In genomic region chr1:186240436-186240835, GRCh38 we compare ENCODE assay signal across 33 cellular contexts. TPM values are rescaled to one million over a fixed set of nuclear protein-coding genes. Genes with fewer than 3 reads are reported as not detected.
"Had no signal": no experiment of that assay in that cellular context is flagged by ENCODE, and none has a peak within 500 bp of the region (broad histone marks: within the 10 kb centered on the region; RNA-seq: fewer than 3 reads in every experiment).

No MANE protein-coding gene starts in this region.

- H3K36me3 ChIP-seq: brain microvascular endothelial cell, esophagus squamous epithelium, WERI-Rb-1 had no signal

- H3K4me3 ChIP-seq: esophagus squamous epithelium had no signal

- H3K27ac ChIP-seq: brain microvascular endothelial cell, epithelial cell of prostate, esophagus squamous epithelium, WERI-Rb-1 had no signal

- H3K27me3 ChIP-seq: brain microvascular endothelial cell, esophagus squamous epithelium had no signal

- H3K9me3 Mint-ChIP-seq: activated B cell treated with CpG ODN at 0.5 μM for 24 hours; activated CD4-positive, alpha-beta memory T cell treated with anti-CD3 and anti-CD28 coated beads for 36 hours; activated CD4-positive, alpha-beta T cell treated with anti-CD3 and anti-CD28 coated beads, Interleukin-2, amount 10 ng/mL, durations not matched to agents 24 days and 14 days; activated T-cell treated with anti-CD3 and anti-CD28 coated beads, Interleukin-2, amount 50 U/mL, for 24 hours; effector memory CD8-positive, alpha-beta T cell; T-helper 2 cell treated with Interferon-gamma antibody and Interleukin-4, amounts not matched to agents 5 μg/mL and 100 μg/mL, for 36 hours had no signal

- H3K4me3 Mint-ChIP-seq: activated B cell treated with CpG ODN at 0.5 μM for 24 hours; activated CD4-positive, alpha-beta memory T cell treated with anti-CD3 and anti-CD28 coated beads for 36 hours; activated CD4-positive, alpha-beta T cell treated with anti-CD3 and anti-CD28 coated beads, Interleukin-2, amount 10 ng/mL, durations not matched to agents 24 days and 14 days; activated CD8-positive, alpha-beta memory T cell treated with anti-CD3 and anti-CD28 coated beads, Interleukin-2, amount 10 ng/mL, durations not matched to agents 7 days and 5 days; activated CD8-positive, alpha-beta T cell treated with anti-CD3 and anti-CD28 coated beads, Interleukin-2, amount 10 ng/mL, durations not matched to agents 7 days and 5 days; activated naive CD8-positive, alpha-beta T cell; activated T-cell treated with anti-CD3 and anti-CD28 coated beads, Interleukin-2, amount 50 U/mL, for 24 hours; activated T-cell treated with anti-CD3 and anti-CD28 coated beads, Interleukin-2, amount 50 U/mL, for 72 hours; effector memory CD8-positive, alpha-beta T cell; T-helper 17 cell; T-helper 2 cell treated with Interferon-gamma antibody and Interleukin-4, amounts not matched to agents 5 μg/mL and 100 μg/mL, for 36 hours had no signal

- H3K36me3 Mint-ChIP-seq: activated CD4-positive, alpha-beta memory T cell treated with anti-CD3 and anti-CD28 coated beads for 36 hours; activated CD8-positive, alpha-beta memory T cell treated with anti-CD3 and anti-CD28 coated beads, Interleukin-2, amount 10 ng/mL, durations not matched to agents 7 days and 5 days; activated naive CD8-positive, alpha-beta T cell had no signal

- H3K27ac Mint-ChIP-seq: activated B cell treated with CpG ODN at 0.5 μM for 24 hours; activated CD4-positive, alpha-beta memory T cell treated with anti-CD3 and anti-CD28 coated beads for 36 hours; activated CD4-positive, alpha-beta T cell treated with anti-CD3 and anti-CD28 coated beads, Interleukin-2, amount 10 ng/mL, durations not matched to agents 24 days and 14 days; activated CD8-positive, alpha-beta memory T cell treated with anti-CD3 and anti-CD28 coated beads, Interleukin-2, amount 10 ng/mL, durations not matched to agents 7 days and 5 days; activated CD8-positive, alpha-beta T cell treated with anti-CD3 and anti-CD28 coated beads, Interleukin-2, amount 10 ng/mL, durations not matched to agents 7 days and 5 days; activated naive CD8-positive, alpha-beta T cell; activated T-cell treated with anti-CD3 and anti-CD28 coated beads, Interleukin-2, amount 50 U/mL, for 24 hours; activated T-cell treated with anti-CD3 and anti-CD28 coated beads, Interleukin-2, amount 50 U/mL, for 72 hours; effector memory CD8-positive, alpha-beta T cell; T-helper 17 cell; T-helper 2 cell treated with Interferon-gamma antibody and Interleukin-4, amounts not matched to agents 5 μg/mL and 100 μg/mL, for 36 hours had no signal

- H3K4me1 Mint-ChIP-seq: activated B cell treated with CpG ODN at 0.5 μM for 24 hours; activated CD4-positive, alpha-beta T cell treated with anti-CD3 and anti-CD28 coated beads, Interleukin-2, amount 10 ng/mL, durations not matched to agents 24 days and 14 days; activated CD8-positive, alpha-beta memory T cell treated with anti-CD3 and anti-CD28 coated beads, Interleukin-2, amount 10 ng/mL, durations not matched to agents 7 days and 5 days; T-helper 17 cell had no signal

- H3K9me3 ChIP-seq: esophagus squamous epithelium had no signal

- H3K4me1 ChIP-seq: esophagus squamous epithelium had no signal

- DNase-seq: activated B cell treated with CpG ODN at 0.5 μM for 24 hours; activated CD4-positive, alpha-beta memory T cell treated with anti-CD3 and anti-CD28 coated beads for 36 hours; activated CD4-positive, alpha-beta T cell treated with anti-CD3 and anti-CD28 coated beads, Interleukin-2, amount 10 ng/mL, durations not matched to agents 24 days and 14 days; activated CD8-positive, alpha-beta memory T cell treated with anti-CD3 and anti-CD28 coated beads, Interleukin-2, amount 10 ng/mL, durations not matched to agents 7 days and 5 days; activated CD8-positive, alpha-beta memory T cell treated with anti-CD3 and anti-CD28 coated beads, Interleukin-2, amount 50 U/mL, for 4 hours; activated CD8-positive, alpha-beta T cell treated with anti-CD3 and anti-CD28 coated beads, Interleukin-2, amount 10 ng/mL, durations not matched to agents 7 days and 5 days; activated effector memory CD4-positive, alpha-beta T cell treated with Interleukin-2 at 50 U/mL for 16 hours; activated gamma-delta T cell treated with Interleukin-2 at 50 U/mL for 16 hours; activated naive CD4-positive, alpha-beta T cell treated with anti-CD3 and anti-CD28 coated beads, Interleukin-2, amount 50 U/mL, for 16 hours; activated naive CD4-positive, alpha-beta T cell treated with Interleukin-2 at 50 U/mL for 16 hours; activated T-cell treated with anti-CD3 and anti-CD28 coated beads, Interleukin-2, amount 50 U/mL, for 24 hours; activated T-cell treated with anti-CD3 and anti-CD28 coated beads, Interleukin-2, amount 50 U/mL, for 72 hours; amniotic stem cell; anterior cingulate cortex; brain microvascular endothelial cell; caudate nucleus; cortex of kidney; dermis blood vessel endothelial cell; effector CD4-positive, alpha-beta T cell; effector memory CD8-positive, alpha-beta T cell; esophagus squamous epithelium; head of caudate nucleus; T-helper 1 cell; T-helper 17 cell; T1000; WERI-Rb-1 had no signal

- ATAC-seq: activated CD4-positive, CD25-positive, alpha-beta regulatory T cell treated with anti-CD3 and anti-CD28 coated beads, Interleukin-2, amount 50 U/mL, for 24 hours; activated CD8-positive, alpha-beta memory T cell treated with anti-CD3 and anti-CD28 coated beads, Interleukin-2, amount 10 ng/mL, durations not matched to agents 7 days and 5 days; activated CD8-positive, alpha-beta T cell treated with anti-CD3 and anti-CD28 coated beads, Interleukin-2, amount 10 ng/mL, durations not matched to agents 7 days and 5 days; activated T-cell treated with anti-CD3 and anti-CD28 coated beads, Interleukin-2, amount 50 U/mL, for 72 hours; effector memory CD8-positive, alpha-beta T cell; T-helper 17 cell had no signal

- H3K27me3 Mint-ChIP-seq: activated B cell treated with CpG ODN at 0.5 μM for 24 hours; activated CD4-positive, alpha-beta memory T cell treated with anti-CD3 and anti-CD28 coated beads for 36 hours; activated CD8-positive, alpha-beta memory T cell treated with anti-CD3 and anti-CD28 coated beads, Interleukin-2, amount 10 ng/mL, durations not matched to agents 7 days and 5 days; activated T-cell treated with anti-CD3 and anti-CD28 coated beads, Interleukin-2, amount 50 U/mL, for 24 hours had no signal

RNA-seq across cellular contexts. Expression of gene PRG4, which starts 55.6 kb away (rescaled TPM):
- total RNA-seq: activated B cell treated with CpG ODN at 0.5 μM for 24 hours, astrocyte, dermis blood vessel endothelial cell, fibroblast of lung, fibroblast of villous mesenchyme had no signal
